Comparison of ENCODE assay signal across 8 cellular contexts in the genomic region with DNA sequence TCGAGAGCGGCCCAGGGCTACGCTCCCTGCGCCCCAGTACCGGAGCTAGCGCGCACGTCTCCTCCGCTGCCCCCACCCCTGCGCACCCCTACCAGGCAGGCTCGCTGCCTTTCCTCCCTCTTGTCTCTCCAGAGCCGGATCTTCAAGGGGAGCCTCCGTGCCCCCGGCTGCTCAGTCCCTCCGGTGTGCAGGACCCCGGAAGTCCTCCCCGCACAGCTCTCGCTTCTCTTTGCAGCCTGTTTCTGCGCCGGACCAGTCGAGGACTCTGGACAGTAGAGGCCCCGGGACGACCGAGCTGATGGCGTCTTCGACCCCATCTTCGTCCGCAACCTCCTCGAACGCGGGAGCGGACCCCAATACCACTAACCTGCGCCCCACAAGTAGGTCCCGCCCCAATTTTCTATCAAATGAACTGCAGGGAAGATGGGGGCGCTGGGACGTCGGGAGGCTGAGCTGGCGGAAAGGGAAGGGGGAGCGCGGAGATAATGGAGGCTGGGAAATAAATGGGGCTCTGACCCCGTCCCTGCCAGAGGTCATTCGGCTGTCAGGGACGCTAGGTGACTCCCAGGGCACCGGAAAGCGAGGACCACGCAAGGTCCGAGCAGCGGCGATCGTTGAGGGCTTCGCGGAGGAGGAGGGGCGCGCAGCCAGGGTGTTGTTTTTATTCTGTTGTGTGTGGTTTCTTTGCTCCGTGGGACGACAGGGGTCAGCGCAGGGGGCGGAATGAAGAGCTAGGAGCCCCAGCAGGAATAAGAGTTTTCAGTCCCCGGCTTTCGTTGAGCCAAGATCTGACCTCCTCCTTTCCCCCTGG. TPM values are rescaled to one million over a fixed set of nuclear protein-coding genes. Genes with fewer than 3 reads are reported as not detected.
DNase-seq lines count a peak whose midpoint lies in the region; ATAC-seq, FAIRE-seq and TF ChIP-seq lines count a peak whose summit lies in the region.

No MANE protein-coding gene starts in this region.

- WGBS in K562 (ENCODE audit: insufficient coverage, low coverage, missing lambda C conversion rate): 81% methylated on average over 55 of the region's 60 CpGs

- no peak for TF ChIP-seq RAD21 in K562 (CRISPR knock-in tag; conservative IDR thresholded peaks at IDR 0.05 in 1 of 2, IDR thresholded peaks at IDR 0.05 in 1 of 2)

- no peak overlapping the region for H3K27ac ChIP-seq in HUES6 (ENCODE audit: low read depth, low read length)
- no peak overlapping the region for H3K27ac ChIP-seq in K562 (ENCODE audit: extremely low read depth, low read depth, low read length)

- H3K4me2 ChIP-seq in K562 (ENCODE audit: insufficient read depth, low read length): no peak overlapping the region

- DNase-seq in AG10803 (ENCODE audit: low read depth) (no peak), K562 (ENCODE audit: extremely low read depth in 1 of 4, low spot score in 3 of 4) (no peak), naive B cell (no peak), GM13976 (ENCODE audit: low spot score) (no peak), amniotic stem cell (lab: John Stamatoyannopoulos, UW) (no peak)

- POLR2A ChIA-PET in K562 (lab: Yijun Ruan, JAX): interaction anchor here (0.5 to 0.9 kb wide), 4 partner anchors 9 to 579 kb away, joined by 3 read pairs; no protein-coding TSS in a partner anchor

- H3K27ac Mint-ChIP-seq in naive B cell: peak overlapping the region in 5 of 6 donors; percentile 18 to 96 (median 87)

- ATAC-seq in K562 (no peak), naive B cell (ENCODE audit: low read depth in 2 of 2) (no peak), HG03280 (IDR thresholded peaks at IDR 0.05; ENCODE audit: unreplicated experiment) (no peak), HG03457 (IDR thresholded peaks at IDR 0.05; ENCODE audit: unreplicated experiment) (no peak)

- no peaks in the 10 kb centered on the region for H4K20me1 ChIP-seq in K562 (replicated peaks; ENCODE audit: control insufficient read depth, insufficient read depth, low read length)

- H3K9me3 Mint-ChIP-seq in naive B cell: peaks cover 4 to 33% (median 17%) of the 10 kb centered on the region in 7 donors

- TF ChIP-seq CTCF in AG10803 (conservative IDR thresholded peaks at IDR 0.05; ENCODE audit: low read length): no peak
- no peak for TF ChIP-seq CTCF in K562 (IDR thresholded peaks at IDR 0.05 in 2 of 3, conservative IDR thresholded peaks at IDR 0.05 in 1 of 3; ENCODE audit: insufficient read depth in 2 of 3, low read depth in 1 of 3, low read length in 3 of 3)
- no peak for TF ChIP-seq CTCF in GM13976 (IDR thresholded peaks at IDR 0.05; ENCODE audit: borderline replicate concordance, control extremely low read depth, extremely low read depth, insufficient read depth, missing control alignments)

- no peaks in the 10 kb centered on the region; the same call in 2 of the 3 replicates for H3K79me2 ChIP-seq in K562 (ENCODE audit: control insufficient read depth, insufficient read depth, low read length)

- H3K27me3 ChIP-seq in HUES6 (ENCODE audit: control insufficient read depth, insufficient read depth, low read length) (peaks cover 97% of the 10 kb centered on the region), K562 (ENCODE audit: control insufficient read depth in 2 of 2, insufficient read depth in 2 of 2, low read length in 2 of 2) (peaks cover 0 to 7% of the 10 kb centered on the region in 2 experiments; a peak in 1 of 5 replicates)

- no peaks in the 10 kb centered on the region for H3K9me1 ChIP-seq in K562 (ENCODE audit: control insufficient read depth, insufficient read depth, low read length)

- TSS peak; percentile 43 for BruUV-seq in K562 (replicated peaks; lab: Mats Ljungman, UMichigan)

- no peak overlapping the region for H2AFZ ChIP-seq in K562 (ENCODE audit: low read depth, low read length)

- TF ChIP-seq EP300 in K562 (IDR thresholded peaks at IDR 0.05; ENCODE audit: low read length): no peak

- intact Hi-C loops in K562 (cut with micrococcal nuclease): loop anchor here (10.0 kb wide), 1 partner anchor 294 kb away; no protein-coding TSS in a partner anchor

- peaks cover 45% of the 10 kb centered on the region for H3K4me1 ChIP-seq in HUES6 (ENCODE audit: control insufficient read depth, insufficient read depth, low read length)
- peaks cover 6 to 69% of the 10 kb centered on the region in 2 experiments for H3K4me1 ChIP-seq in K562 (replicated peaks in 1 of 2; ENCODE audit: control insufficient read depth in 2 of 2, insufficient read depth in 2 of 2, low read length in 2 of 2)

- H3K4me1 Mint-ChIP-seq in naive B cell: peaks cover 50 to 71% (median 63%) of the 10 kb centered on the region in 3 donors

- in situ Hi-C loops in K562 (cut with MboI) (loop anchor here (10.0 to 25.0 kb wide), 2 partner anchors 454 to 881 kb away; no protein-coding TSS in a partner anchor), GM13976 (cut with MboI; ENCODE audit: low sequenced_read_pairs, unreplicated experiment) (loop anchor here (10.0 to 25.0 kb wide), 5 partner anchors 104 to 1269 kb away; partner anchors contain the start of genes DLX1 and SP5)

- FAIRE-seq in K562 (lab: Jason Lieb, UNC): no peak

- CTCF ChIA-PET in K562 (lab: Yijun Ruan, JAX; ENCODE audit: low intra/inter-chr PET ratio): no interaction called here

- H3K9me3 ChIP-seq in HUES6 (ENCODE audit: control insufficient read depth, insufficient read depth, low read depth, low read length): no peaks in the 10 kb centered on the region
- H3K9me3 ChIP-seq in K562 (replicated peaks; ENCODE audit: control insufficient read depth, insufficient read depth, low read depth, low read length): no peaks in the 10 kb centered on the region; the same call in 1 of the 2 replicates

- peaks cover 6 to 19% of the 10 kb centered on the region in 2 donors for H3K36me3 Mint-ChIP-seq in naive B cell

- peaks cover 5% of the 10 kb centered on the region; the same call in 1 of the 2 replicates for H3K36me3 ChIP-seq in HUES6 (ENCODE audit: control insufficient read depth, insufficient read depth, low read length)
- H3K36me3 ChIP-seq in K562 (ENCODE audit: control insufficient read depth, insufficient read depth, low read length): no peaks in the 10 kb centered on the region

- H3K9ac ChIP-seq in HUES6 (ENCODE audit: low read length) (peak overlapping the region; percentile 86), K562 (ENCODE audit: insufficient read depth in 1 of 2, low read depth in 2 of 2, low read length in 2 of 2) (no peak overlapping the region)

- peaks cover 72 to 90% (median 83%) of the 10 kb centered on the region in 3 donors for H3K27me3 Mint-ChIP-seq in naive B cell

- H3K4me3 ChIP-seq in AG10803 (ENCODE audit: low read length) (peak overlapping the region; percentile 72), HUES6 (ENCODE audit: low read depth, low read length) (peak overlapping the region; percentile 76), K562 (no peak overlapping the region)

- TF ChIP-seq POLR2A in K562 (conservative IDR thresholded peaks at IDR 0.05): no peak

- peak overlapping the region; percentile 12 to 78 (median 70) for H3K4me3 Mint-ChIP-seq in naive B cell

RNA-seq across cellular contexts. Expression of gene GAD1, which starts 1.8 kb away (rescaled TPM):
- total RNA-seq in K562 (2011; cell fraction: chromatin; rRNA removed; ENCODE audit: low replicate concordance): 24.1 and 26.9 TPM in 2 replicates
- 7.4 and 9.5 TPM in 2 replicates for total RNA-seq in K562 (2011; cell fraction: nucleolus; rRNA removed)
- total RNA-seq in K562 (2011; cell fraction: nucleoplasm; rRNA removed): 8.8 and 21.6 TPM in 2 replicates
- total RNA-seq in K562 (2014; rRNA removed): 22.0 and 29.1 TPM in 2 replicates
- total RNA-seq in K562 (2014; rRNA removed; fragmentation: Illumina TruSeq; extraction: Trizol): 10.9 and 11.7 TPM in 2 replicates
- total RNA-seq in K562 (2015; rRNA removed; fragmentation: Illumina TruSeq; extraction: Trizol): 16.8 and 17.6 TPM in 2 replicates
- 14.5 and 15.7 TPM in 2 replicates for total RNA-seq in K562 (2021)
- polyA plus RNA-seq in K562 (2011; rRNA removed): 11.7 and 26.2 TPM in 2 replicates
- 10.0 and 35.0 TPM in 2 replicates for polyA plus RNA-seq in K562 (2011; cell fraction: cytosol; rRNA removed)
- 30.8 and 75.5 TPM in 2 replicates for polyA plus RNA-seq in K562 (2011; cell fraction: nucleus; rRNA removed)
- polyA plus RNA-seq in K562 (2012): 26.2 and 30.3 TPM in 2 replicates
- 9.8 and 15.0 TPM in 2 replicates for polyA plus RNA-seq in K562 (2014; fragmentation: Illumina TruSeq; extraction: Trizol)
- polyA plus RNA-seq in K562 (2014; fragmentation: Nextera tagmentation; extraction: Ambion mirVana): 1 to 10 TPM; 2.7 to 3.9 TPM
- polyA plus RNA-seq in K562 (2014; rRNA removed): 20.8 and 24.1 TPM in 2 replicates
- 5.3 and 14.2 TPM in 2 replicates for polyA minus RNA-seq in K562 (2011; rRNA and poly(A)+ RNA removed)
- 7.2 and 12.0 TPM in 2 replicates for polyA minus RNA-seq in K562 (2011; cell fraction: cytosol; rRNA and poly(A)+ RNA removed)
- polyA minus RNA-seq in K562 (2011; cell fraction: nucleus; rRNA and poly(A)+ RNA removed): 15.6 and 21.4 TPM in 2 replicates
- not detected for polyA plus RNA-seq in naive B cell (ENCODE audit: low read depth in 6 of 6)

RNA-seq across cellular contexts. Expression of gene ERICH2, which starts 48.3 kb away (rescaled TPM):
- not detected in 2 replicates for total RNA-seq in K562 (2011; cell fraction: chromatin; rRNA removed; ENCODE audit: low replicate concordance)
- not detected in 2 replicates for total RNA-seq in K562 (2011; cell fraction: nucleolus; rRNA removed)
- not detected in 2 replicates for total RNA-seq in K562 (2011; cell fraction: nucleoplasm; rRNA removed)
- total RNA-seq in K562 (2014; rRNA removed): 1.1 and 1.2 TPM in 2 replicates
- total RNA-seq in K562 (2014; rRNA removed; fragmentation: Illumina TruSeq; extraction: Trizol): 1.2 and 2.4 TPM in 2 replicates
- total RNA-seq in K562 (2015; rRNA removed; fragmentation: Illumina TruSeq; extraction: Trizol): 1.2 and 1.6 TPM in 2 replicates
- total RNA-seq in K562 (2021): 1.2 and 1.3 TPM in 2 replicates
- polyA plus RNA-seq in K562 (2011; rRNA removed): 1.5 and 1.8 TPM in 2 replicates
- 0.12 TPM in 1 of 2 replicates, not detected in the other for polyA plus RNA-seq in K562 (2011; cell fraction: cytosol; rRNA removed)
- 0.36 TPM in 1 of 2 replicates, not detected in the other for polyA plus RNA-seq in K562 (2011; cell fraction: nucleus; rRNA removed)
- polyA plus RNA-seq in K562 (2012): 3.3 and 13.0 TPM in 2 replicates
- polyA plus RNA-seq in K562 (2014; fragmentation: Illumina TruSeq; extraction: Trizol): 1.1 and 1.6 TPM in 2 replicates
- 1 to 10 TPM in 1 of 2 experiments, under 1 TPM in 1; 0.85 to 1.0 TPM for polyA plus RNA-seq in K562 (2014; fragmentation: Nextera tagmentation; extraction: Ambion mirVana)
- 1.4 and 1.8 TPM in 2 replicates for polyA plus RNA-seq in K562 (2014; rRNA removed)
- 0.66 and 0.70 TPM in 2 replicates for polyA minus RNA-seq in K562 (2011; rRNA and poly(A)+ RNA removed)
- not detected in 2 replicates for polyA minus RNA-seq in K562 (2011; cell fraction: cytosol; rRNA and poly(A)+ RNA removed)
- 0.89 TPM in 1 of 2 replicates, not detected in the other for polyA minus RNA-seq in K562 (2011; cell fraction: nucleus; rRNA and poly(A)+ RNA removed)
- not detected for polyA plus RNA-seq in naive B cell (ENCODE audit: low read depth in 6 of 6)
